ENCODE assay signal across 17 cellular contexts in the genomic region with DNA sequence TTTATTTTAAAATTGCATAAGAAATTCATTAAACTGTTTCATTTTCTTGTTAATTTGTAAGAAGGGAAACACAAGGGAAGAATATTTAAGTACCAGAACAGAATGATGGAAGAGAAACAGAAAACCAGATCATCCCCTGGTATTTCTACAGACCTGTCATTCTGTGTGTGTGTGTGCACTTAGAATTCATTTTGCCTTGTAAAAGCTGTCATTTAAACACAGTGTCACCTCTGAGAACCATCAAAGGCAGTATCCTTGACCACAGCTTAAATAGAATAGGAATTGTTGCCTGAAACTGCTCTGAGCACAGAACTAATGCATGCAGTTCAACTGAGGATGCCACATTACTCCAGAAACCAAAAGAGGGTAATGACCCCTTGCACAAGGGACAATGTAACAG. TPM values are rescaled to one million over a fixed set of nuclear protein-coding genes. Genes with fewer than 3 reads are reported as not detected.
"Had no signal": no experiment of that assay in that cellular context is flagged by ENCODE, and none has a peak within 500 bp of the region (broad histone marks: within the 10 kb centered on the region; RNA-seq: fewer than 3 reads in every experiment).

No MANE protein-coding gene starts in this region.

- H3K4me1 ChIP-seq: colonic mucosa, heart left ventricle, right atrium auricular region had no signal

- H3K9me3 ChIP-seq: colonic mucosa, heart left ventricle, ovary, right atrium auricular region, sigmoid colon had no signal

- H3K27me3 ChIP-seq: colonic mucosa, heart left ventricle, ovary, right atrium auricular region, sigmoid colon had no signal

- H3K27ac ChIP-seq: colonic mucosa, heart left ventricle, ovary, right atrium auricular region, sigmoid colon had no signal

- H3K4me3 ChIP-seq: colonic mucosa, heart left ventricle, ovary, right atrium auricular region, sigmoid colon had no signal

- DNase-seq: dermis blood vessel endothelial cell; effector CD4-positive, alpha-beta T cell; heart left ventricle; hippocampal formation; kidney glomerular epithelial cell; mesendoderm; naive thymus-derived CD4-positive, alpha-beta T cell; nephron progenitor cell; ovary; sigmoid colon; small intestine; stimulated activated CD4-positive, alpha-beta T cell treated with anti-CD3 and anti-CD28 coated beads, Interleukin-2, amount 100 ng/mL, for 48 hours; stimulated activated naive CD4-positive, alpha-beta T cell treated with Interleukin-2 at 50 U/mL for 16 hours had no signal

- FAIRE-seq: small intestine had no signal

- ATAC-seq: heart left ventricle had no signal

- H3K36me3 ChIP-seq: colonic mucosa, heart left ventricle, ovary, right atrium auricular region, sigmoid colon had no signal

RNA-seq across cellular contexts. Expression of a gene that starts 37.4 kb away (rescaled TPM):
- total RNA-seq: lung microvascular endothelial cell; naive thymus-derived CD4-positive, alpha-beta T cell; posterior vena cava had no signal
- polyA plus RNA-seq: naive thymus-derived CD4-positive, alpha-beta T cell had no signal
